8 cellular contexts compared by ENCODE assay signal in genomic region chr9:112750767-112751058, GRCh38. TPM values are rescaled to one million over a fixed set of nuclear protein-coding genes. Genes with fewer than 3 reads are reported as not detected.
A peak's percentile ranks its signal among the peaks of the same experiment; 100 is the strongest.
DNase-seq lines count a peak whose midpoint lies in the region; ATAC-seq and TF ChIP-seq lines count a peak whose summit lies in the region.

No MANE protein-coding gene starts in this region.

- H3K9ac ChIP-seq in Loucy (ENCODE audit: low read depth, low read length, poor library complexity, severe bottlenecking) = peak overlapping the region; percentile 76

- no peaks in the 10 kb centered on the region for H3K79me2 ChIP-seq in Loucy (ENCODE audit: insufficient read depth, low read length)

- H3K9me3 Mint-ChIP-seq in Calu3 (ENCODE audit: low read depth, unreplicated experiment) = no peaks in the 10 kb centered on the region
- H3K9me3 Mint-ChIP-seq in glutamatergic neuron (ENCODE audit: unreplicated experiment) = peaks cover 18% of the 10 kb centered on the region

- peak overlapping the region; percentile 91 for H2AFZ ChIP-seq in Loucy (ENCODE audit: low read length)

- BruUV-seq in Calu3 (replicated peaks; lab: Mats Ljungman, UMichigan) = no TSS peak

- CTCF ChIA-PET in Calu3 (lab: Charles Lee) = interaction anchor here (0.6 kb wide), 1 partner anchor 35 kb away, joined by 6 read pairs; no protein-coding TSS in a partner anchor

- H3K4me2 ChIP-seq in Loucy (ENCODE audit: low read depth, low read length, poor library complexity, severe bottlenecking) = peak overlapping the region; percentile 86

- H3K4me1 Mint-ChIP-seq in Calu3 (ENCODE audit: low read depth, unreplicated experiment) (peaks cover 24% of the 10 kb centered on the region), glutamatergic neuron (ENCODE audit: low read depth, unreplicated experiment) (peaks cover 16% of the 10 kb centered on the region)

- no peaks in the 10 kb centered on the region for H3K27me3 ChIP-seq in Loucy (ENCODE audit: insufficient read depth, low read length, poor library complexity, severe bottlenecking)
- no peaks in the 10 kb centered on the region for H3K27me3 ChIP-seq in neutrophil

- ATAC-seq in sciatic nerve = no peak

- H3K36me3 Mint-ChIP-seq in Calu3 (ENCODE audit: insufficient read depth, unreplicated experiment) (peaks cover 10% of the 10 kb centered on the region), glutamatergic neuron (ENCODE audit: unreplicated experiment) (no peaks in the 10 kb centered on the region)

- peak overlapping the region; percentile 94 for H3K4me3 Mint-ChIP-seq in Calu3 (ENCODE audit: low read depth, unreplicated experiment)
- no peak overlapping the region for H3K4me3 Mint-ChIP-seq in glutamatergic neuron (ENCODE audit: unreplicated experiment)

- no peaks in the 10 kb centered on the region for H3K9me2 ChIP-seq in Loucy (replicated peaks; ENCODE audit: low read depth, low read length)

- H3K27me3 Mint-ChIP-seq in Calu3 (ENCODE audit: unreplicated experiment) (no peaks in the 10 kb centered on the region), glutamatergic neuron (ENCODE audit: unreplicated experiment) (peaks cover 11% of the 10 kb centered on the region)

- intact Hi-C loops in Calu3 (cut with micrococcal nuclease; ENCODE audit: unreplicated experiment) (loop anchor here (5.0 kb wide), 2 partner anchors 33 to 42 kb away; partner anchors contain the start of gene INIP), sciatic nerve (cut with DNase I) (no loop called here)

- H3K27ac ChIP-seq in epithelial cell of prostate (peak overlapping the region; percentile 6), neutrophil (peak overlapping the region; percentile 78)

- peak overlapping the region; percentile 86 for H3K4me3 ChIP-seq in Loucy (ENCODE audit: low read length, poor library complexity, severe bottlenecking)
- peak overlapping the region; percentile 86 to 90 for H3K4me3 ChIP-seq in neutrophil (ENCODE audit: low read depth in 1 of 2, low read length in 1 of 2)

- no peak for TF ChIP-seq CTCF in Calu3 (IDR thresholded peaks at IDR 0.05; ENCODE audit: unreplicated experiment)
- no peak for TF ChIP-seq CTCF in Loucy (conservative IDR thresholded peaks at IDR 0.05; ENCODE audit: low read length)
- TF ChIP-seq CTCF in neutrophil (IDR thresholded peaks at IDR 0.05) = no peak
- no peak for TF ChIP-seq CTCF in glutamatergic neuron (IDR thresholded peaks at IDR 0.05; ENCODE audit: partially characterized antibody, unreplicated experiment)

- no peaks in the 10 kb centered on the region for H3K36me3 ChIP-seq in Loucy (ENCODE audit: insufficient read depth, low read length)
- no peaks in the 10 kb centered on the region for H3K36me3 ChIP-seq in neutrophil

- H3K27ac Mint-ChIP-seq in Calu3 (ENCODE audit: unreplicated experiment) = no peak overlapping the region
- no peak overlapping the region for H3K27ac Mint-ChIP-seq in glutamatergic neuron (ENCODE audit: unreplicated experiment)

- DNase-seq in Calu3 (no peak), epithelial cell of prostate (ENCODE audit: low read depth, low spot score) (no peak), sciatic nerve (ENCODE audit: low spot score) (no peak), glutamatergic neuron (no peak), superior temporal gyrus (ENCODE audit: extremely low spot score) (no peak), DMS79 (lab: John Stamatoyannopoulos, UW) (no peak)

- H3K4me1 ChIP-seq in Loucy (ENCODE audit: insufficient read depth, low read length, poor library complexity, severe bottlenecking) (peaks cover 40% of the 10 kb centered on the region), neutrophil (ENCODE audit: control insufficient read depth in 1 of 2, insufficient read depth in 1 of 2, low read depth in 1 of 2, low read length in 1 of 2) (peaks cover 40 to 54% of the 10 kb centered on the region in 2 experiments)

- no peaks in the 10 kb centered on the region for H3K9me3 ChIP-seq in Loucy (ENCODE audit: insufficient read depth, low read depth, low read length)
- H3K9me3 ChIP-seq in neutrophil = no peaks in the 10 kb centered on the region

- H3F3A ChIP-seq in Loucy (ENCODE audit: low read depth) = no peaks in the 10 kb centered on the region

- H4K20me1 ChIP-seq in Loucy (ENCODE audit: insufficient read depth, low read length, poor library complexity, severe bottlenecking) = peaks cover 3% of the 10 kb centered on the region

RNA-seq across cellular contexts. Expression of gene SNX30, which starts 0.2 kb away (rescaled TPM):
- total RNA-seq in Calu3 (2022) (7.9 and 8.7 TPM in 2 replicates), sciatic nerve (10.7 TPM), glutamatergic neuron (ENCODE audit: unreplicated experiment) (41.7 TPM)

RNA-seq across cellular contexts. Expression of gene INIP, which starts 32.8 kb away (rescaled TPM):
- total RNA-seq in Calu3 (2022) (18.7 and 23.2 TPM in 2 replicates), sciatic nerve (23.5 TPM), glutamatergic neuron (ENCODE audit: unreplicated experiment) (17.6 TPM)
